1 cellular context compared by ENCODE assay signal in genomic region chr16:3656491-3657468, GRCh38.
TF ChIP-seq lines count a peak whose summit lies in the region.

No MANE protein-coding gene starts in this region.

TF ChIP-seq in HepG2, 621 proteins besides CTCF, POLR2A, EP300 and RAD21:
- TF ChIP-seq AGO2 (optimal IDR thresholded peaks at IDR 0.05; ENCODE audit: low read depth, low read length) (peak; percentile 51), GATA4 (IDR thresholded peaks at IDR 0.05; ENCODE audit: borderline replicate concordance, low read depth) (no peak), ZBTB33 (CRISPR knock-in tag; IDR thresholded peaks at IDR 0.05) (peak; percentile 37; the same call in 1 of the 2 replicates), HDAC6 (IDR thresholded peaks at IDR 0.05; ENCODE audit: low read depth, low read length) (no peak), SKI (IDR thresholded peaks at IDR 0.05; ENCODE audit: partially characterized antibody) (no peak), RBM22 (optimal IDR thresholded peaks at IDR 0.05; ENCODE audit: low read length) (peak; percentile 55), MEIS2 (CRISPR knock-in tag; IDR thresholded peaks at IDR 0.05) (no peak), FOXC1 (CRISPR knock-in tag; IDR thresholded peaks at IDR 0.05; ENCODE audit: borderline replicate concordance) (no peak), TAF1 (CRISPR knock-in tag; IDR thresholded peaks at IDR 0.05) (no peak), ZSCAN5A (CRISPR knock-in tag; IDR thresholded peaks at IDR 0.05; ENCODE audit: borderline replicate concordance) (no peak), ZNF331 (CRISPR knock-in tag; IDR thresholded peaks at IDR 0.05) (no peak), TIGD3 (CRISPR knock-in tag; IDR thresholded peaks at IDR 0.05; ENCODE audit: borderline replicate concordance) (no peak)
- TF ChIP-seq, protein P1, sequence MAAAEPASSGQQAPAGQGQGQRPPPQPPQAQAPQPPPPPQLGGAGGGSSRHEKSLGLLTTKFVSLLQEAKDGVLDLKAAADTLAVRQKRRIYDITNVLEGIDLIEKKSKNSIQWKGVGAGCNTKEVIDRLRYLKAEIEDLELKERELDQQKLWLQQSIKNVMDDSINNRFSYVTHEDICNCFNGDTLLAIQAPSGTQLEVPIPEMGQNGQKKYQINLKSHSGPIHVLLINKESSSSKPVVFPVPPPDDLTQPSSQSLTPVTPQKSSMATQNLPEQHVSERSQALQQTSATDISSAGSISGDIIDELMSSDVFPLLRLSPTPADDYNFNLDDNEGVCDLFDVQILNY (CRISPR knock-in tag; conservative IDR thresholded peaks at IDR 0.05): no peak
- TF ChIP-seq, protein P2, sequence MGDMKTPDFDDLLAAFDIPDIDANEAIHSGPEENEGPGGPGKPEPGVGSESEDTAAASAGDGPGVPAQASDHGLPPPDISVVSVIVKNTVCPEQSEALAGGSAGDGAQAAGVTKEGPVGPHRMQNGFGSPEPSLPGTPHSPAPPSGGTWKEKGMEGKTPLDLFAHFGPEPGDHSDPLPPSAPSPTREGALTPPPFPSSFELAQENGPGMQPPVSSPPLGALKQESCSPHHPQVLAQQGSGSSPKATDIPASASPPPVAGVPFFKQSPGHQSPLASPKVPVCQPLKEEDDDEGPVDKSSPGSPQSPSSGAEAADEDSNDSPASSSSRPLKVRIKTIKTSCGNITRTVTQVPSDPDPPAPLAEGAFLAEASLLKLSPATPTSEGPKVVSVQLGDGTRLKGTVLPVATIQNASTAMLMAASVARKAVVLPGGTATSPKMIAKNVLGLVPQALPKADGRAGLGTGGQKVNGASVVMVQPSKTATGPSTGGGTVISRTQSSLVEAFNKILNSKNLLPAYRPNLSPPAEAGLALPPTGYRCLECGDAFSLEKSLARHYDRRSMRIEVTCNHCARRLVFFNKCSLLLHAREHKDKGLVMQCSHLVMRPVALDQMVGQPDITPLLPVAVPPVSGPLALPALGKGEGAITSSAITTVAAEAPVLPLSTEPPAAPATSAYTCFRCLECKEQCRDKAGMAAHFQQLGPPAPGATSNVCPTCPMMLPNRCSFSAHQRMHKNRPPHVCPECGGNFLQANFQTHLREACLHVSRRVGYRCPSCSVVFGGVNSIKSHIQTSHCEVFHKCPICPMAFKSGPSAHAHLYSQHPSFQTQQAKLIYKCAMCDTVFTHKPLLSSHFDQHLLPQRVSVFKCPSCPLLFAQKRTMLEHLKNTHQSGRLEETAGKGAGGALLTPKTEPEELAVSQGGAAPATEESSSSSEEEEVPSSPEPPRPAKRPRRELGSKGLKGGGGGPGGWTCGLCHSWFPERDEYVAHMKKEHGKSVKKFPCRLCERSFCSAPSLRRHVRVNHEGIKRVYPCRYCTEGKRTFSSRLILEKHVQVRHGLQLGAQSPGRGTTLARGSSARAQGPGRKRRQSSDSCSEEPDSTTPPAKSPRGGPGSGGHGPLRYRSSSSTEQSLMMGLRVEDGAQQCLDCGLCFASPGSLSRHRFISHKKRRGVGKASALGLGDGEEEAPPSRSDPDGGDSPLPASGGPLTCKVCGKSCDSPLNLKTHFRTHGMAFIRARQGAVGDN (CRISPR knock-in tag; IDR thresholded peaks at IDR 0.05): peak; percentile 22; the same call in 1 of the 2 replicates
